In the genomic region with DNA sequence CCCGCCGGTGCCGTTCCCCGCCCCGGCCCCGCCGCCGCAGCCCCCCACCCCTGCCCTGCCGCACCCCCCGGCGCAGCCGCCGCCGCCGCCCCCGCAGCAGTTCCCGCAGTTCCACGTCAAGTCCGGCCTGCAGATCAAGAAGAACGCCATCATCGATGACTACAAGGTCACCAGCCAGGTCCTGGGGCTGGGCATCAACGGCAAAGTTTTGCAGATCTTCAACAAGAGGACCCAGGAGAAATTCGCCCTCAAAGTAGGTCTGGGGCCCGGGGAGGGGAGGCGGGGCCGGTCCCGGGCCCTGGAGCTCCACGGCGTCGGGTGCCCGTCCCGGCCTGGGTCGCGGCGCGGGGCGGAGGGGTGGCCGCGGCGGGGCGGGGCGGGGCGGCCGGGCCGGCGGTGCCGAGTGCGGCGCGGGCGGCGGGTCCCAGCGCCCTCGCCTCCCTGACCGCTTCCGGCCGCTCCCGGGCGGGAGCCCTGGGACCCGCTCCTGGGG, we compare ENCODE assay signal across 1 cellular context.
TF ChIP-seq lines count a peak whose summit lies in the region.

No MANE protein-coding gene starts in this region.

TF ChIP-seq in SK-N-SH, 30 proteins besides CTCF, POLR2A, EP300 and RAD21 (continued from another document):
- no peak for TF ChIP-seq RCOR1 (IDR thresholded peaks at IDR 0.05; ENCODE audit: low read length)
- no peak for TF ChIP-seq TCF12 (IDR thresholded peaks at IDR 0.05)
TF ChIP-seq in SK-N-SH: peak in this region for 0.
